ENCODE assay signal across 8 cellular contexts in the genomic region with DNA sequence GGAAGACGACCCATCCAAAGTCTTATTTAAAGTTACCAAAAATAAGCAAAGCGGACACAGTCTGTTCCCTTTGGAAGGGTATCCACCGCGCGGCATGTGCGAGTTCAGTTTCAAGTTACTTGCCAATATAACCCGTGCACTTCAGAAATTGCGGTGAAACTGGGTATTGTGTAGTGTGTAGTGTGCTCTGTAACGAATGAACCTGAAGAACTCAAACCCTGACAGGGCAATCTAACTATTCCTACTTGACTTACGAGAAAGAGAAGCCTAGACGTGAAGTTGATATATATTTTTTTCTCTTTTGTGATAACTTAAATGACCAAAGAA. TPM values are rescaled to one million over a fixed set of nuclear protein-coding genes. Genes with fewer than 3 reads are reported as not detected.
DNase-seq lines count a peak whose midpoint lies in the region; ATAC-seq and TF ChIP-seq lines count a peak whose summit lies in the region.

No MANE protein-coding gene starts in this region.

- H3K4me1 ChIP-seq in heart right ventricle = peaks cover 0 to 57% (median 34%) of the 10 kb centered on the region in 9 donors
- peaks cover 18 to 37% of the 10 kb centered on the region in 2 donors for H3K4me1 ChIP-seq in thyroid gland

- H3K36me3 Mint-ChIP-seq in activated naive CD8-positive, alpha-beta T cell = no peaks in the 10 kb centered on the region

- H3K9me3 ChIP-seq in heart right ventricle (peaks cover 0 to 11% (median 8%) of the 10 kb centered on the region in 11 donors), thyroid gland (no peaks in the 10 kb centered on the region)

- H3K4me1 Mint-ChIP-seq in activated naive CD8-positive, alpha-beta T cell (ENCODE audit: low read depth) = peaks cover 52% of the 10 kb centered on the region

- peak overlapping the region; percentile 86 for H3K27ac Mint-ChIP-seq in activated naive CD8-positive, alpha-beta T cell

- DNase-seq in heart right ventricle = no peak
- DNase-seq in Right ventricle myocardium inferior (ENCODE audit: missing footprints) = no peak
- no peak for DNase-seq in thyroid gland
- no peak for DNase-seq in dedifferentiated amniotic fluid mesenchymal stem cell (ENCODE audit: extremely low spot score)

- peak overlapping the region; percentile 93 for H3K4me3 Mint-ChIP-seq in activated naive CD8-positive, alpha-beta T cell

- no peaks in the 10 kb centered on the region for H3K9me3 Mint-ChIP-seq in activated naive CD8-positive, alpha-beta T cell (ENCODE audit: low read depth)

- peak in 1 of 2 donors; percentile 0 for TF ChIP-seq POLR2A in thyroid gland (IDR thresholded peaks at IDR 0.05)

- H3K36me3 ChIP-seq in heart right ventricle = no peaks in the 10 kb centered on the region
- no peaks in the 10 kb centered on the region for H3K36me3 ChIP-seq in thyroid gland

- peak overlapping the region in 7 of 10 donors; percentile 91 to 98 (median 96) for H3K27ac ChIP-seq in heart right ventricle
- peak overlapping the region; percentile 91 for H3K27ac ChIP-seq in layer of hippocampus (ENCODE audit: low read depth, low read length)
- peak overlapping the region in 1 of 3 donors; percentile 84 for H3K27ac ChIP-seq in thyroid gland

- WGBS in heart right ventricle, 2 donors = 9 to 11% methylated on average over 11 of the region's 11 CpGs
- WGBS in thyroid gland, 2 donors = 2 to 3% methylated on average over 11 of the region's 11 CpGs

- ATAC-seq in heart right ventricle (no peak), Right ventricle myocardium inferior (no peak), GM19455 (IDR thresholded peaks at IDR 0.05; ENCODE audit: unreplicated experiment) (no peak), GM19351 (IDR thresholded peaks at IDR 0.05; ENCODE audit: unreplicated experiment) (no peak)

- TF ChIP-seq CTCF in heart right ventricle (IDR thresholded peaks at IDR 0.05) (peak in 1 of 9 donors; percentile 4), thyroid gland (IDR thresholded peaks at IDR 0.05) (peak in 2 of 6 experiments; percentile 2)

- H3K4me3 ChIP-seq in heart right ventricle = peak overlapping the region; percentile 81 to 99 (median 94)
- H3K4me3 ChIP-seq in thyroid gland (replicated peaks in 1 of 3) = peak overlapping the region; percentile 43 to 97 (median 85)

- intact Hi-C loops in heart right ventricle (cut with DNase I) (loop anchor here in 4 of 10 donors (10.0 kb wide), 4 partner anchors 64 to 934 kb away; no protein-coding TSS in a partner anchor), Right ventricle myocardium inferior (cut with DNase I) (no loop called here), thyroid gland (cut with DNase I) (no loop called here)

- H3K27me3 ChIP-seq in heart right ventricle (no peaks in the 10 kb centered on the region), layer of hippocampus (ENCODE audit: control insufficient read depth, insufficient read depth, low read length) (no peaks in the 10 kb centered on the region), thyroid gland (no peaks in the 10 kb centered on the region)

- H3K27me3 Mint-ChIP-seq in activated naive CD8-positive, alpha-beta T cell = no peaks in the 10 kb centered on the region

RNA-seq across cellular contexts. Expression of a gene that starts 1.5 kb away (rescaled TPM):
- total RNA-seq in heart right ventricle = 10 to 100 TPM in 1 of 10 donors, 1 to 10 TPM in 9; 5.4 to 16.1 (median 7.0) TPM
- polyA plus RNA-seq in heart right ventricle = 1 to 10 TPM; 2.9 to 3.9 TPM
- 13.7 TPM for total RNA-seq in Right ventricle myocardium inferior
- 10 to 100 TPM; 53.1 to 83.6 (median 59.3) TPM for total RNA-seq in thyroid gland
